Comparison of ENCODE assay signal across 11 cellular contexts in genomic region chr10:78579995-78580394, GRCh38.
A peak's percentile ranks its signal among the peaks of the same experiment; 100 is the strongest.
DNase-seq lines count a peak whose midpoint lies in the region; ATAC-seq and TF ChIP-seq lines count a peak whose summit lies in the region.
"Had no signal": no experiment of that assay in that cellular context is flagged by ENCODE, and none has a peak within 500 bp of the region (broad histone marks: within the 10 kb centered on the region; RNA-seq: fewer than 3 reads in every experiment).

No MANE protein-coding gene starts in this region.

- no peaks in the 10 kb centered on the region for H3K79me2 ChIP-seq in H9 (ENCODE audit: insufficient read depth, low read length)

- H2BK5ac ChIP-seq in H9 (ENCODE audit: insufficient read length, low read length): no peak overlapping the region

- H4K8ac ChIP-seq in H9 (replicated peaks; ENCODE audit: insufficient read length, low read depth, low read length): no peak overlapping the region

- WGBS in ovary, 3 donors: 59 to 66% (median 61%) methylated on average over 4 of the region's 4 CpGs
- WGBS in H9 (ENCODE audit: extremely low coverage, insufficient read length, low lambda C conversion rate): no CpG with 5 or more reads among the region's 4 CpGs

- no peak overlapping the region for H3K14ac ChIP-seq in H9 (ENCODE audit: insufficient read depth, low read length)

- H2BK12ac ChIP-seq in H9 (ENCODE audit: insufficient read length, low read depth, low read length): no peak overlapping the region

- H3K4ac ChIP-seq in H9 (ENCODE audit: low read depth, low read length): no peak overlapping the region

- no peak overlapping the region for H3K18ac ChIP-seq in H9 (ENCODE audit: insufficient read length, low read depth, low read length)

- no peaks in the 10 kb centered on the region for H3K23me2 ChIP-seq in H9 (ENCODE audit: insufficient read length, low read depth, low read length, poor library complexity, severe bottlenecking)

- H3K56ac ChIP-seq in H9 (ENCODE audit: insufficient read length, low read depth, low read length): no peak overlapping the region

- DNase-seq in G401 (ENCODE audit: low spot score) (peak; percentile 91), NCI-H446 treated with DMSO at 0.1 percent for 48 hours (lab: John Stamatoyannopoulos, UW) (peak; percentile 83), fibroblast of pulmonary artery (ENCODE audit: low read depth) (peak; percentile 88), ovary (peak; percentile 59 to 80 (median 68)), H9 (no peak)
- DNase-seq in activated naive CD4-positive, alpha-beta T cell treated with anti-CD3 and anti-CD28 coated beads, Interleukin-2, amount 10 ng/mL, durations not matched to agents 7 days and 5 days: no peak
- DNase-seq: activated CD4-positive, alpha-beta T cell treated with anti-CD3 and anti-CD28 coated beads for 4 hours; NK-92 treated with Interleukin-12 subunit alpha and Interleukin-12 subunit beta, amount 100 ng/mL, for 24 hours had no signal

- H3K27ac ChIP-seq in ovary: no peak overlapping the region
- H3K27ac ChIP-seq in H9 (ENCODE audit: insufficient read length, low read depth, low read length): no peak overlapping the region
- H3K27ac ChIP-seq: cardiac muscle cell had no signal

- H4K91ac ChIP-seq in H9 (ENCODE audit: insufficient read length, low read depth, low read length): no peak overlapping the region

- H3K23ac ChIP-seq in H9 (ENCODE audit: insufficient read length, low read depth, low read length): no peak overlapping the region

- no peak overlapping the region for H3K9ac ChIP-seq in H9 (ENCODE audit: extremely low read depth, insufficient read length, low read length)

- no peak overlapping the region for H2AK5ac ChIP-seq in H9 (ENCODE audit: insufficient read length, low read length)

- H3K4me1 ChIP-seq in ovary (ENCODE audit: insufficient read depth) (no peaks in the 10 kb centered on the region), H9 (ENCODE audit: insufficient read depth, low read length) (no peaks in the 10 kb centered on the region)

- no peak for TF ChIP-seq CTCF in fibroblast of pulmonary artery (IDR thresholded peaks at IDR 0.05; ENCODE audit: low read length, missing control alignments)
- TF ChIP-seq CTCF in ovary (IDR thresholded peaks at IDR 0.05): no peak
- TF ChIP-seq CTCF in H9 (conservative IDR thresholded peaks at IDR 0.05): no peak

- H3K9me3 ChIP-seq in ovary (no peaks in the 10 kb centered on the region), H9 (ENCODE audit: control insufficient read depth, low read depth, low read length) (no peaks in the 10 kb centered on the region)

- no peaks in the 10 kb centered on the region for H3K79me1 ChIP-seq in H9 (ENCODE audit: insufficient read depth, low read depth, low read length, poor library complexity, severe bottlenecking)

- H3K4me3 ChIP-seq in fibroblast of pulmonary artery (replicated peaks; ENCODE audit: low read depth, low read length) (no peak overlapping the region), ovary (no peak overlapping the region)
- H3K4me3 ChIP-seq: cardiac muscle cell had no signal

- H3K4me3 Mint-ChIP-seq in H9: no peak overlapping the region
- no peak overlapping the region for H3K4me3 Mint-ChIP-seq in activated naive CD4-positive, alpha-beta T cell treated with anti-CD3 and anti-CD28 coated beads, Interleukin-2, amount 10 ng/mL, durations not matched to agents 7 days and 5 days

- H4K20me1 ChIP-seq in H9 (ENCODE audit: control insufficient read depth, insufficient read depth, insufficient read length): no peaks in the 10 kb centered on the region

- ATAC-seq in HG02623 (IDR thresholded peaks at IDR 0.05; ENCODE audit: unreplicated experiment) (no peak), GM19395 (IDR thresholded peaks at IDR 0.05; ENCODE audit: unreplicated experiment) (no peak)

- in situ Hi-C loops in G401 (cut with HindIII; ENCODE audit: low sequenced_read_pairs): no loop called here

- no peak overlapping the region for H2BK15ac ChIP-seq in H9 (ENCODE audit: low read depth, low read length)

- H3K4me2 ChIP-seq in H9 (ENCODE audit: insufficient read depth, insufficient read length, low read length): no peak overlapping the region

- peaks cover 3% of the 10 kb centered on the region for H3K27me3 Mint-ChIP-seq in H9 (ENCODE audit: low read depth)
- H3K27me3 Mint-ChIP-seq in activated naive CD4-positive, alpha-beta T cell treated with anti-CD3 and anti-CD28 coated beads, Interleukin-2, amount 10 ng/mL, durations not matched to agents 7 days and 5 days: no peaks in the 10 kb centered on the region

- no peak overlapping the region for H4K5ac ChIP-seq in H9 (ENCODE audit: insufficient read length, low read depth, low read length)

- H3K27ac Mint-ChIP-seq in H9: no peak overlapping the region
- H3K27ac Mint-ChIP-seq in activated naive CD4-positive, alpha-beta T cell treated with anti-CD3 and anti-CD28 coated beads, Interleukin-2, amount 10 ng/mL, durations not matched to agents 7 days and 5 days: no peak overlapping the region

- no peaks in the 10 kb centered on the region for H3K36me3 Mint-ChIP-seq in H9 (ENCODE audit: insufficient read depth in 1 of 3, low read depth in 3 of 3)
- H3K36me3 Mint-ChIP-seq in activated naive CD4-positive, alpha-beta T cell treated with anti-CD3 and anti-CD28 coated beads, Interleukin-2, amount 10 ng/mL, durations not matched to agents 7 days and 5 days: no peaks in the 10 kb centered on the region

- no peak for TF ChIP-seq POLR2A in ovary (IDR thresholded peaks at IDR 0.05)

- no peaks in the 10 kb centered on the region for H3K36me3 ChIP-seq in ovary
- H3K36me3 ChIP-seq: cardiac muscle cell had no signal

- no peak for TF ChIP-seq EP300 in ovary (IDR thresholded peaks at IDR 0.05)

- intact Hi-C loops in ovary (cut with DNase I): no loop called here

- H3K27me3 ChIP-seq in ovary (no peaks in the 10 kb centered on the region), H9 (ENCODE audit: insufficient read depth, low read length) (no peaks in the 10 kb centered on the region)
- H3K27me3 ChIP-seq: cardiac muscle cell had no signal

- H3K9me3 Mint-ChIP-seq in H9: no peaks in the 10 kb centered on the region
- H3K9me3 Mint-ChIP-seq in activated naive CD4-positive, alpha-beta T cell treated with anti-CD3 and anti-CD28 coated beads, Interleukin-2, amount 10 ng/mL, durations not matched to agents 7 days and 5 days: no peaks in the 10 kb centered on the region

- H2AFZ ChIP-seq in H9 (ENCODE audit: low read length): no peak overlapping the region

- no peak overlapping the region for H2BK120ac ChIP-seq in H9 (ENCODE audit: low read depth, low read length, poor library complexity, severe bottlenecking)

- CTCF ChIA-PET in activated naive CD4-positive, alpha-beta T cell treated with anti-CD3 and anti-CD28 coated beads, Interleukin-2, amount 10 ng/mL, durations not matched to agents 7 days and 5 days (lab: Charles Lee): interaction anchor here (1.2 kb wide), 1 partner anchor 76 kb away, joined by 4 read pairs; no protein-coding TSS in a partner anchor

- no peak overlapping the region for H2BK20ac ChIP-seq in H9 (ENCODE audit: low read depth, low read length, poor library complexity, severe bottlenecking)

- H3K4me1 Mint-ChIP-seq in H9: peaks cover 3 to 9% of the 10 kb centered on the region in 2 experiments; a peak in 3 of 4 replicates
- peaks cover 9% of the 10 kb centered on the region for H3K4me1 Mint-ChIP-seq in activated naive CD4-positive, alpha-beta T cell treated with anti-CD3 and anti-CD28 coated beads, Interleukin-2, amount 10 ng/mL, durations not matched to agents 7 days and 5 days

- H3T11ph ChIP-seq in H9 (ENCODE audit: low read length): no peak overlapping the region

Comparison
In these comparisons a context has a peak if more than half of its experiments do, and no peak if none do; other contexts are left out.
1. DNase-seq: peak in G401 (single experiment), NCI-H446 treated with DMSO at 0.1 percent for 48 hours (single experiment), fibroblast of pulmonary artery (single experiment) and ovary (5 of 5); none in H9 (single experiment) and activated naive CD4-positive, alpha-beta T cell treated with anti-CD3 and anti-CD28 coated beads, Interleukin-2, amount 10 ng/mL, durations not matched to agents 7 days and 5 days (single experiment).